In the genomic region with DNA sequence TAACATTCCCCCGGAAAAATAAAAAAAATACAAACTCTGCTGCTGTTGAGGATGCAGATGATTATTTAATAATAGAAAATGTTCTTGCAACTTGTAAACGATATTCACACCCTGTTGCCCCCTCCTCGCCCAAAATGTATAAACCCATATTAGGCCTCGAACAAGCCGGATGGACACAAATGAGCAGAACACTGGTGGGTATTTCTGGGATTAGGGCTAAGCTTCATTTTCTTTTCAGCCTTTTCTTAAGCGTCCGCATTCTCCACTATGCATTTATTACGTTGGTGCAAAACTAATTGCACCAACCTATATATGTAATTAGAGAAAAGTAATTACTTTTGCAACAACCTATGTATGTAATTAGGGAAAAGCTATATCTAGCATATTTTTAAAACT, we compare ENCODE assay signal across 8 cellular contexts. TPM values are rescaled to one million over a fixed set of nuclear protein-coding genes. Genes with fewer than 3 reads are reported as not detected.
DNase-seq lines count a peak whose midpoint lies in the region; ATAC-seq and TF ChIP-seq lines count a peak whose summit lies in the region.

No MANE protein-coding gene starts in this region.

- TF ChIP-seq CTCF in AG04450 (IDR thresholded peaks at IDR 0.05; ENCODE audit: low read depth, low read length) (no peak), OCI-LY3 (IDR thresholded peaks at IDR 0.05; ENCODE audit: low read depth, low read length) (no peak), endothelial cell (IDR thresholded peaks at IDR 0.05; ENCODE audit: unreplicated experiment) (no peak)

- H3K27ac Mint-ChIP-seq in endothelial cell (ENCODE audit: unreplicated experiment): peak overlapping the region; percentile 99

- no peaks in the 10 kb centered on the region for H4K20me1 ChIP-seq in OCI-LY3 (ENCODE audit: insufficient read depth, low read length)

- peaks cover 23% of the 10 kb centered on the region for H3K4me1 Mint-ChIP-seq in endothelial cell (ENCODE audit: unreplicated experiment)

- H3K27me3 ChIP-seq in AG04450 (ENCODE audit: control insufficient read depth, insufficient read depth, low read length) (no peaks in the 10 kb centered on the region), OCI-LY3 (ENCODE audit: low read depth, low read length) (peaks cover 3% of the 10 kb centered on the region; the same call in 1 of the 2 replicates), neuron (ENCODE audit: insufficient read depth, low read length) (no peaks in the 10 kb centered on the region)

- H3K9ac ChIP-seq in OCI-LY3 (ENCODE audit: low read length): peak overlapping the region; percentile 36; the same call in 1 of the 2 replicates

- DNase-seq in AG04450 (ENCODE audit: low read depth, low spot score) (no peak), endothelial cell (ENCODE audit: low spot score) (no peak), NCI-H2081 treated with DMSO at 0.1 percent for 48 hours (lab: John Stamatoyannopoulos, UW) (no peak)

- no peaks in the 10 kb centered on the region for H3K36me3 ChIP-seq in OCI-LY3 (replicated peaks; ENCODE audit: low read depth, low read length)
- H3K36me3 ChIP-seq in neuron (ENCODE audit: insufficient read depth, low read length): peaks cover 3% of the 10 kb centered on the region

- peak overlapping the region; percentile 82 for H3K4me3 ChIP-seq in AG04450 (ENCODE audit: low read depth, low read length)
- peak overlapping the region; percentile 83 for H3K4me3 ChIP-seq in OCI-LY3 (ENCODE audit: low read length)
- peak overlapping the region; percentile 94 for H3K4me3 ChIP-seq in neuron (ENCODE audit: low read length)

- H3K4me1 ChIP-seq in OCI-LY3 (ENCODE audit: low read length): peaks cover 8% of the 10 kb centered on the region
- peaks cover 24% of the 10 kb centered on the region for H3K4me1 ChIP-seq in neuron (ENCODE audit: insufficient read depth, low read length)

- peak overlapping the region; percentile 54 for H3K27ac ChIP-seq in AG04450 (ENCODE audit: low read depth, low read length)
- H3K27ac ChIP-seq in OCI-LY3 (ENCODE audit: low read length): no peak overlapping the region

- POLR2A ChIA-PET in AG04450 (lab: Yijun Ruan, JAX): interaction anchor here (0.6 to 1.6 kb wide), 10 partner anchors 21 to 836 kb away, joined by 3 to 5 read pairs (median 4); a partner anchor contains a TSS

- peaks cover 7% of the 10 kb centered on the region for H3K27me3 Mint-ChIP-seq in endothelial cell (ENCODE audit: unreplicated experiment)

- no peak overlapping the region for H2AFZ ChIP-seq in OCI-LY3 (ENCODE audit: low read depth, low read length)
- peak overlapping the region; percentile 97 for H2AFZ ChIP-seq in neuron (ENCODE audit: low read depth, low read length)

- H3K9me3 ChIP-seq in AG04450 (ENCODE audit: control insufficient read depth, insufficient read depth, low read length): no peaks in the 10 kb centered on the region
- H3K9me3 ChIP-seq in OCI-LY3 (ENCODE audit: insufficient read depth, low read length): no peaks in the 10 kb centered on the region
- H3K9me3 ChIP-seq in neuron (ENCODE audit: low read length): no peaks in the 10 kb centered on the region

- ATAC-seq in GM19397 (IDR thresholded peaks at IDR 0.05; ENCODE audit: unreplicated experiment) (no peak), GM18909 (IDR thresholded peaks at IDR 0.05; ENCODE audit: poor library complexity, unreplicated experiment) (no peak), GM21528 (IDR thresholded peaks at IDR 0.05; ENCODE audit: low FRiP score, unreplicated experiment) (no peak)

- H3K36me3 Mint-ChIP-seq in endothelial cell (ENCODE audit: low read depth, unreplicated experiment): peaks cover 23% of the 10 kb centered on the region

- H3K4me3 Mint-ChIP-seq in endothelial cell (ENCODE audit: unreplicated experiment): peak overlapping the region; percentile 96

- peak overlapping the region; percentile 79 for H3K4me2 ChIP-seq in OCI-LY3 (ENCODE audit: low read length)

- CTCF ChIA-PET in AG04450 (lab: Charles Lee): interaction anchor here (0.7 to 2.8 kb wide), 8 partner anchors 12 to 474 kb away, joined by 3 to 16 read pairs (median 4); a partner anchor contains a TSS

- H3K79me2 ChIP-seq in OCI-LY3 (ENCODE audit: low read length): no peaks in the 10 kb centered on the region

- no peaks in the 10 kb centered on the region for H3K9me3 Mint-ChIP-seq in endothelial cell (ENCODE audit: unreplicated experiment)

RNA-seq across cellular contexts. Expression of a gene that starts 0.3 kb away (rescaled TPM):
- polyA plus RNA-seq in AG04450 (2011; rRNA removed): 13.8 and 19.7 TPM in 2 replicates
- polyA minus RNA-seq in AG04450 (2011; rRNA and poly(A)+ RNA removed): 2.5 and 3.6 TPM in 2 replicates
- total RNA-seq in endothelial cell (ENCODE audit: unreplicated experiment): 133 TPM

RNA-seq across cellular contexts. Expression of a gene that starts 14.8 kb away (rescaled TPM):
- polyA plus RNA-seq in AG04450 (2011; rRNA removed): not detected in 2 replicates
- not detected in 2 replicates for polyA minus RNA-seq in AG04450 (2011; rRNA and poly(A)+ RNA removed)
- total RNA-seq in endothelial cell (ENCODE audit: unreplicated experiment): not detected

RNA-seq across cellular contexts. Expression of a gene that starts 30.6 kb away (rescaled TPM):
- 27.9 and 31.0 TPM in 2 replicates for polyA plus RNA-seq in AG04450 (2011; rRNA removed)
- 5.3 and 7.8 TPM in 2 replicates for polyA minus RNA-seq in AG04450 (2011; rRNA and poly(A)+ RNA removed)
- total RNA-seq in endothelial cell (ENCODE audit: unreplicated experiment): 1.9 TPM
